Comparison of ENCODE assay signal across 1 cellular context in the genomic region with DNA sequence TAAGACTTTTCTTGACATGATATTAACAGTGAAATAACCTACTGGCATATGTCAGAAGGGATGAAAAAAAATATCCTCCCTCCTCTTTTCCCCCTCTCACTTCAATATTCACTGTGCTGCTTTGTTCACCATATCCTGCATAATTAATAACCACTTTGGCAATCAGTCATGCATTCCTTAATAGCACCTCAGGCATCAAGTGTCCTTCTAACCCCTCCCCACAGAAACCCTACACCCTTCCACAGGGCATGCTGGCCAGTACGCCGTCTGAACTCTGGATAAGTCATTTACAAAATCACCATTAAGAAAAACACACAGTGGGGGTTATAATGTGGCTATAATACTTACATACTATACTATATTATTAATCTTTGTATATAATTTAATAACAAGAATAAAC.
TF ChIP-seq lines count a peak whose summit lies in the region.

No MANE protein-coding gene starts in this region.

TF ChIP-seq in GM23338, 12 proteins besides CTCF, POLR2A, EP300 and RAD21 (continued from another document):
- TF ChIP-seq, protein P1, sequence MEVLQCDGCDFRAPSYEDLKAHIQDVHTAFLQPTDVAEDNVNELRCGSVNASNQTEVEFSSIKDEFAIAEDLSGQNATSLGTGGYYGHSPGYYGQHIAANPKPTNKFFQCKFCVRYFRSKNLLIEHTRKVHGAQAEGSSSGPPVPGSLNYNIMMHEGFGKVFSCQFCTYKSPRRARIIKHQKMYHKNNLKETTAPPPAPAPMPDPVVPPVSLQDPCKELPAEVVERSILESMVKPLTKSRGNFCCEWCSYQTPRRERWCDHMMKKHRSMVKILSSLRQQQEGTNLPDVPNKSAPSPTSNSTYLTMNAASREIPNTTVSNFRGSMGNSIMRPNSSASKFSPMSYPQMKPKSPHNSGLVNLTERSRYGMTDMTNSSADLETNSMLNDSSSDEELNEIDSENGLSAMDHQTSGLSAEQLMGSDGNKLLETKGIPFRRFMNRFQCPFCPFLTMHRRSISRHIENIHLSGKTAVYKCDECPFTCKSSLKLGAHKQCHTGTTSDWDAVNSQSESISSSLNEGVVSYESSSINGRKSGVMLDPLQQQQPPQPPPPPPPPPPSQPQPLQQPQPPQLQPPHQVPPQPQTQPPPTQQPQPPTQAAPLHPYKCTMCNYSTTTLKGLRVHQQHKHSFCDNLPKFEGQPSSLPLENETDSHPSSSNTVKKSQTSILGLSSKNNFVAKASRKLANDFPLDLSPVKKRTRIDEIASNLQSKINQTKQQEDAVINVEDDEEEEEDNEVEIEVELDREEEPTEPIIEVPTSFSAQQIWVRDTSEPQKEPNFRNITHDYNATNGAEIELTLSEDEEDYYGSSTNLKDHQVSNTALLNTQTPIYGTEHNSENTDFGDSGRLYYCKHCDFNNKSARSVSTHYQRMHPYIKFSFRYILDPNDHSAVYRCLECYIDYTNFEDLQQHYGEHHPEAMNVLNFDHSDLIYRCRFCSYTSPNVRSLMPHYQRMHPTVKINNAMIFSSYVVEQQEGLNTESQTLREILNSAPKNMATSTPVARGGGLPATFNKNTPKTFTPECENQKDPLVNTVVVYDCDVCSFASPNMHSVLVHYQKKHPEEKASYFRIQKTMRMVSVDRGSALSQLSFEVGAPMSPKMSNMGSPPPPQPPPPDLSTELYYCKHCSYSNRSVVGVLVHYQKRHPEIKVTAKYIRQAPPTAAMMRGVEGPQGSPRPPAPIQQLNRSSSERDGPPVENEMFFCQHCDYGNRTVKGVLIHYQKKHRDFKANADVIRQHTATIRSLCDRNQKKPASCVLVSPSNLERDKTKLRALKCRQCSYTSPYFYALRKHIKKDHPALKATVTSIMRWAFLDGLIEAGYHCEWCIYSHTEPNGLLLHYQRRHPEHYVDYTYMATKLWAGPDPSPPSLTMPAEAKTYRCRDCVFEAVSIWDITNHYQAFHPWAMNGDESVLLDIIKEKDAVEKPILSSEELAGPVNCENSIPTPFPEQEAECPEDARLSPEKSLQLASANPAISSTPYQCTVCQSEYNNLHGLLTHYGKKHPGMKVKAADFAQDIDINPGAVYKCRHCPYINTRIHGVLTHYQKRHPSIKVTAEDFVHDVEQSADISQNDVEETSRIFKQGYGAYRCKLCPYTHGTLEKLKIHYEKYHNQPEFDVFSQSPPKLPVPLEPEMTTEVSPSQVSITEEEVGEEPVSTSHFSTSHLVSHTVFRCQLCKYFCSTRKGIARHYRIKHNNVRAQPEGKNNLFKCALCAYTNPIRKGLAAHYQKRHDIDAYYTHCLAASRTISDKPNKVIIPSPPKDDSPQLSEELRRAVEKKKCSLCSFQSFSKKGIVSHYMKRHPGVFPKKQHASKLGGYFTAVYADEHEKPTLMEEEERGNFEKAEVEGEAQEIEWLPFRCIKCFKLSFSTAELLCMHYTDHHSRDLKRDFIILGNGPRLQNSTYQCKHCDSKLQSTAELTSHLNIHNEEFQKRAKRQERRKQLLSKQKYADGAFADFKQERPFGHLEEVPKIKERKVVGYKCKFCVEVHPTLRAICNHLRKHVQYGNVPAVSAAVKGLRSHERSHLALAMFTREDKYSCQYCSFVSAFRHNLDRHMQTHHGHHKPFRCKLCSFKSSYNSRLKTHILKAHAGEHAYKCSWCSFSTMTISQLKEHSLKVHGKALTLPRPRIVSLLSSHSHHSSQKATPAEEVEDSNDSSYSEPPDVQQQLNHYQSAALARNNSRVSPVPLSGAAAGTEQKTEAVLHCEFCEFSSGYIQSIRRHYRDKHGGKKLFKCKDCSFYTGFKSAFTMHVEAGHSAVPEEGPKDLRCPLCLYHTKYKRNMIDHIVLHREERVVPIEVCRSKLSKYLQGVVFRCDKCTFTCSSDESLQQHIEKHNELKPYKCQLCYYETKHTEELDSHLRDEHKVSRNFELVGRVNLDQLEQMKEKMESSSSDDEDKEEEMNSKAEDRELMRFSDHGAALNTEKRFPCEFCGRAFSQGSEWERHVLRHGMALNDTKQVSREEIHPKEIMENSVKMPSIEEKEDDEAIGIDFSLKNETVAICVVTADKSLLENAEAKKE (CRISPR knock-in tag; IDR thresholded peaks at IDR 0.05): no peak
- TF ChIP-seq NANOG (IDR thresholded peaks at IDR 0.05; ENCODE audit: borderline replicate concordance): no peak
- no peak for TF ChIP-seq CREB1 (CRISPR knock-in tag; IDR thresholded peaks at IDR 0.05; ENCODE audit: low read depth)
- TF ChIP-seq, protein P2, sequence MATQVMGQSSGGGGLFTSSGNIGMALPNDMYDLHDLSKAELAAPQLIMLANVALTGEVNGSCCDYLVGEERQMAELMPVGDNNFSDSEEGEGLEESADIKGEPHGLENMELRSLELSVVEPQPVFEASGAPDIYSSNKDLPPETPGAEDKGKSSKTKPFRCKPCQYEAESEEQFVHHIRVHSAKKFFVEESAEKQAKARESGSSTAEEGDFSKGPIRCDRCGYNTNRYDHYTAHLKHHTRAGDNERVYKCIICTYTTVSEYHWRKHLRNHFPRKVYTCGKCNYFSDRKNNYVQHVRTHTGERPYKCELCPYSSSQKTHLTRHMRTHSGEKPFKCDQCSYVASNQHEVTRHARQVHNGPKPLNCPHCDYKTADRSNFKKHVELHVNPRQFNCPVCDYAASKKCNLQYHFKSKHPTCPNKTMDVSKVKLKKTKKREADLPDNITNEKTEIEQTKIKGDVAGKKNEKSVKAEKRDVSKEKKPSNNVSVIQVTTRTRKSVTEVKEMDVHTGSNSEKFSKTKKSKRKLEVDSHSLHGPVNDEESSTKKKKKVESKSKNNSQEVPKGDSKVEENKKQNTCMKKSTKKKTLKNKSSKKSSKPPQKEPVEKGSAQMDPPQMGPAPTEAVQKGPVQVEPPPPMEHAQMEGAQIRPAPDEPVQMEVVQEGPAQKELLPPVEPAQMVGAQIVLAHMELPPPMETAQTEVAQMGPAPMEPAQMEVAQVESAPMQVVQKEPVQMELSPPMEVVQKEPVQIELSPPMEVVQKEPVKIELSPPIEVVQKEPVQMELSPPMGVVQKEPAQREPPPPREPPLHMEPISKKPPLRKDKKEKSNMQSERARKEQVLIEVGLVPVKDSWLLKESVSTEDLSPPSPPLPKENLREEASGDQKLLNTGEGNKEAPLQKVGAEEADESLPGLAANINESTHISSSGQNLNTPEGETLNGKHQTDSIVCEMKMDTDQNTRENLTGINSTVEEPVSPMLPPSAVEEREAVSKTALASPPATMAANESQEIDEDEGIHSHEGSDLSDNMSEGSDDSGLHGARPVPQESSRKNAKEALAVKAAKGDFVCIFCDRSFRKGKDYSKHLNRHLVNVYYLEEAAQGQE (IDR thresholded peaks at IDR 0.05; ENCODE audit: unreplicated experiment): no peak
- no peak for TF ChIP-seq EZH2phosphoT487 (IDR thresholded peaks at IDR 0.05; ENCODE audit: unreplicated experiment)
- no peak for TF ChIP-seq ZNF114 (CRISPR knock-in tag; IDR thresholded peaks at IDR 0.05)
- TF ChIP-seq EZH2 (IDR thresholded peaks at IDR 0.05; ENCODE audit: low read depth, unreplicated experiment): no peak
- no peak for TF ChIP-seq JUNB (IDR thresholded peaks at IDR 0.05; ENCODE audit: unreplicated experiment)
- TF ChIP-seq, protein P3, sequence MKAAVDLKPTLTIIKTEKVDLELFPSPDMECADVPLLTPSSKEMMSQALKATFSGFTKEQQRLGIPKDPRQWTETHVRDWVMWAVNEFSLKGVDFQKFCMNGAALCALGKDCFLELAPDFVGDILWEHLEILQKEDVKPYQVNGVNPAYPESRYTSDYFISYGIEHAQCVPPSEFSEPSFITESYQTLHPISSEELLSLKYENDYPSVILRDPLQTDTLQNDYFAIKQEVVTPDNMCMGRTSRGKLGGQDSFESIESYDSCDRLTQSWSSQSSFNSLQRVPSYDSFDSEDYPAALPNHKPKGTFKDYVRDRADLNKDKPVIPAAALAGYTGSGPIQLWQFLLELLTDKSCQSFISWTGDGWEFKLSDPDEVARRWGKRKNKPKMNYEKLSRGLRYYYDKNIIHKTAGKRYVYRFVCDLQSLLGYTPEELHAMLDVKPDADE (IDR thresholded peaks at IDR 0.05): no peak
